Comparison of ENCODE assay signal across 10 cellular contexts in the genomic region with DNA sequence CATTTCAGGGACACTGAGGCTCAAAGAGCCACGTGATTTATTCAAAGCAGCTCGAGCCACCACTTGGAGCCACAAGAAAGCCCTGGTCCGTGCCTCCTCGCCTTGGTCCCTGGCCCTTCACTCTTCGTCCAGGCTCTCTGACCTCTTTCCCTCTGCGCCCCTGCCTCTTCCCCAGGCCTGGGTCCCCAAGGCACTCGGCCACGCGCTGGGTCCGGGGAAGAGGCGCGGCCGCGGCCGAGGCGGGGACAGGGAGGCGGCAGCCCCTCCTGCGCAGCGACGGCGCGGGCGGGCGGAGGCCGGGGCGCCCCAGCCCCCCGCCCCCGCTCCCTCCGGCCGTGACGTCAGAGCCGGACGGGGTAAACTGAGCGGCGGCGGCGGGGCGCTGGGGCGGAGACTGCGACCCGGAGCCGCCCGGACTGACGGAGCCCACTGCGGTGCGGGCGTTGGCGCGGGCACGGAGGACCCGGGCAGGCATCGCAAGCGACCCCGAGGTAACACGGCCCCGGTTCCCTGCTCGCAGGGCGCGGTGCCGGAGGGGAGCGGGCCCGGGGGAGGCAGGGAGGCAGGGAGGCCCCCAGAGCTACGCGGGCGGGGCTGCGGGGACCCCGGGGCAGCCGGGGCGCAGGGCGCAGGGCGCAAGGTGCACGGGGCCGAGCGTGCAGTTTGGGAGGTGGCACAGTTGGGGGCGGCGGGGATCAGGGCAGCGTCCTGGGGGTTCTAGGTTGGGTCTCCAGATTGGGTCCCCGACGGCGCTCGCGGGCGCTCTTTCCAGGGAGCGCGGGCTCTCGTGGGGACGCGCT. TPM values are rescaled to one million over a fixed set of nuclear protein-coding genes. Genes with fewer than 3 reads are reported as not detected.
DNase-seq lines count a peak whose midpoint lies in the region; TF ChIP-seq lines count a peak whose summit lies in the region.
"Had no signal": no experiment of that assay in that cellular context is flagged by ENCODE, and none has a peak within 500 bp of the region (broad histone marks: within the 10 kb centered on the region; RNA-seq: fewer than 3 reads in every experiment).

A gene (plus strand): TSS at position 385 of the 800 bp plus-strand sequence. CDS start 580 bp downstream, outside the sequence.

- no peak for TF ChIP-seq EP300 in ovary (IDR thresholded peaks at IDR 0.05)

- H3K27ac ChIP-seq in GM23248, result no peak within 1 kb of the TSS
- no peak within 1 kb of the TSS for H3K27ac ChIP-seq in hepatocyte
- H3K27ac ChIP-seq in ovary, result no peak within 1 kb of the TSS
- H3K27ac ChIP-seq: VCaP had no signal

- intact Hi-C loops in ovary (cut with DNase I), result no loop called here

- in situ Hi-C loops in GM23248 (cut with MboI) (no loop called here), GM13976 (cut with MboI; ENCODE audit: low sequenced_read_pairs, unreplicated experiment) (no loop called here)

- H4K20me1 ChIP-seq in GM23248 (ENCODE audit: insufficient read depth) (no peaks in the 10 kb centered on the region), hepatocyte (ENCODE audit: insufficient read depth, poor library complexity, severe bottlenecking) (no peaks in the 10 kb centered on the region)

- H3K4me2 ChIP-seq in GM23248 (ENCODE audit: unreplicated experiment) (peak within 1 kb of the TSS; percentile 73), hepatocyte (peak within 1 kb of the TSS; percentile 86)

- no peak for TF ChIP-seq POLR2A in ovary (IDR thresholded peaks at IDR 0.05)

- TF ChIP-seq CTCF in hepatocyte (IDR thresholded peaks at IDR 0.05; ENCODE audit: poor library complexity) (no peak), ovary (IDR thresholded peaks at IDR 0.05) (no peak), GM13976 (IDR thresholded peaks at IDR 0.05; ENCODE audit: borderline replicate concordance, control extremely low read depth, extremely low read depth, insufficient read depth, missing control alignments) (no peak)

- 7 to 24% methylated on average over 13 to 78 of the region's 88 CpGs for WGBS in GM23248 (ENCODE audit: low coverage in 1 of 2, low lambda C conversion rate in 2 of 2, missing lambda C conversion rate in 2 of 2), 2 experiments
- 4% methylated on average over 21 of the region's 88 CpGs for WGBS in hepatocyte (ENCODE audit: low lambda C conversion rate, missing lambda C conversion rate)
- 2 to 4% (median 3%) methylated on average over 63 to 88 of the region's 88 CpGs for WGBS in ovary, 3 donors

- no peaks in the 10 kb centered on the region for H3K79me2 ChIP-seq in GM23248 (ENCODE audit: insufficient read depth)
- H3K79me2 ChIP-seq in hepatocyte, result no peaks in the 10 kb centered on the region

- H3K4me1 ChIP-seq in GM23248 (ENCODE audit: insufficient read depth) (no peaks in the 10 kb centered on the region), hepatocyte (ENCODE audit: insufficient read depth) (peaks cover 10% of the 10 kb centered on the region), ovary (ENCODE audit: insufficient read depth) (no peaks in the 10 kb centered on the region)

- no peaks in the 10 kb centered on the region for H3F3A ChIP-seq in GM23248 (ENCODE audit: insufficient read depth)

- H3K4me3 ChIP-seq in GM23248 (peak within 1 kb of the TSS; percentile 53), hepatocyte (peak within 1 kb of the TSS; percentile 23), ovary (peak within 1 kb of the TSS; percentile 18)
- H3K4me3 ChIP-seq: adrenal gland had no signal

- H3K27me3 ChIP-seq in GM23248 (replicated peaks; ENCODE audit: insufficient read depth) (peaks cover 48% of the 10 kb centered on the region), hepatocyte (peaks cover 64% of the 10 kb centered on the region), ovary (no peaks in the 10 kb centered on the region)

- H2AFZ ChIP-seq in GM23248 (peak within 1 kb of the TSS; percentile 35; the same call in 1 of the 2 replicates), hepatocyte (peak within 1 kb of the TSS; percentile 40)

- DNase-seq in GM23248, result no peak
- DNase-seq in NCI-H146 treated with DMSO at 0.1 percent for 48 hours (lab: John Stamatoyannopoulos, UW; ENCODE audit: unreplicated experiment), result peak; percentile 20
- DNase-seq in hepatocyte (ENCODE audit: low spot score), result no peak
- peak in 1 of 5 donors; percentile 25 for DNase-seq in ovary
- no peak for DNase-seq in GM13976 (ENCODE audit: low spot score)
- DNase-seq in central memory CD4-positive, alpha-beta T cell, result no peak
- DNase-seq in C1 segment of cervical spinal cord (lab: John Stamatoyannopoulos, UW), result no peak
- DNase-seq: GF-D8 had no signal

- no peak within 1 kb of the TSS for H3K9ac ChIP-seq in GM23248

- no peaks in the 10 kb centered on the region for H3K36me3 ChIP-seq in GM23248 (ENCODE audit: low read depth)
- no peaks in the 10 kb centered on the region for H3K36me3 ChIP-seq in hepatocyte (replicated peaks; ENCODE audit: insufficient read depth, low read depth)
- no peaks in the 10 kb centered on the region for H3K36me3 ChIP-seq in ovary
- H3K36me3 ChIP-seq: adrenal gland had no signal

- no peaks in the 10 kb centered on the region for H3K9me3 ChIP-seq in GM23248 (ENCODE audit: low read depth)
- no peaks in the 10 kb centered on the region for H3K9me3 ChIP-seq in hepatocyte (ENCODE audit: low read depth)
- H3K9me3 ChIP-seq in ovary, result no peaks in the 10 kb centered on the region
- H3K9me3 ChIP-seq: adrenal gland had no signal

- H3K9me2 ChIP-seq in GM23248 (ENCODE audit: insufficient read depth), result no peaks in the 10 kb centered on the region
- H3K9me2 ChIP-seq in hepatocyte (replicated peaks; ENCODE audit: insufficient read depth), result no peaks in the 10 kb centered on the region

RNA-seq across cellular contexts. Expression of the gene that starts here (rescaled TPM):
- total RNA-seq in GM23248 (2014; rRNA removed; shearing (Covaris generic)), result not detected in 2 replicates
- 0.91 and 1.2 TPM in 2 replicates for polyA plus RNA-seq in GM23248 (2016; fragmentation: Nextera tagmentation; extraction: Ambion mirVana)
- 0.76 and 1.3 TPM in 2 replicates for total RNA-seq in hepatocyte
- 0.84 and 1.6 TPM in 2 replicates for polyA plus RNA-seq in hepatocyte
- 10 to 100 TPM in 1 of 7 donors, 1 to 10 TPM in 6; 2.4 to 12.0 (median 6.3) TPM for total RNA-seq in ovary
- polyA plus RNA-seq in ovary, result 1 to 10 TPM; 3.4 to 6.7 TPM
